In the genomic region with DNA sequence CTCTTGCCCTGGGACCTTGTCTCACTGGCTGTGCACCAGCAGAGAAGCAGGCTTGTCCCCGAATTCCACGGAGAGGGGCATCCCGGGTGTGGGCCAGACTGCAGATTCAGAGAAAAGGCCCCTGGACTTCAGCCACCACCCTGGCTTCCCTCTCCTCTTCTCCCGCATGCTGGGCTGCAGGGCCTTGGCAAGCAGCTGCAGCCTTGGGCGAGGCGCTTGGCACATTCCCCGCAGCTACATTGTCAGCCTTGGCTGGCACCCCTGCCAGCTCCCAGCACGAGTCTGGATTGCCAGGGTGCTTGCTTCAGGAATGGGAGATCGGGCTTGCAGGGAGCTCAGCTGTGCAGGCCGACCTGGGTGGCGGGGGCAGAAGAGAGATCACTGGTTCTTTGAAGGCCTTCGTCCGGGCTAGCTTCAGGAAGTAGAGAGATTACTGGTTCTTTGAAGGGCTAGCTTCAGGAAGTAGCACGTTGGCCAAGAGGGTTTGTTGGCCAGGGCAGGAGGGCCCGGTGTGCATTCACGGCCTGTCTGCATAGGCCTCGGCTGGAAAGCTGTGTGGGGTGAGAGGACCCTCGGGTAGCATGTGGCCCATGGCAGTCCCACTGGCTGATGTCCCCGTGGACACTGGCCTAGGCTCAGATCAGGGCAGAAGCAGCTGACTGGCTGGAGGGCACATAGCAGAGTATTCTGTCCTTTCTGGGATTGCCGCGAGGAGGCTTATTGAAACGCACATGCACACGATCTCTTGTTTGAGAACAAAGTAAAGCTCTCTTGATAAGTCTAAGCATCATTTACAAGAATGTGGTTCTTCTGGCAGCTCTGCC, we compare ENCODE assay signal across 6 cellular contexts. TPM values are rescaled to one million over a fixed set of nuclear protein-coding genes. Genes with fewer than 3 reads are reported as not detected.
DNase-seq lines count a peak whose midpoint lies in the region; ATAC-seq and TF ChIP-seq lines count a peak whose summit lies in the region.

No MANE protein-coding gene starts in this region.

- H3K27ac ChIP-seq in 22Rv1 (peak overlapping the region; percentile 49), trophoblast cell (ENCODE audit: low read depth, low read length) (peak overlapping the region; percentile 88)

- H3K9me3 Mint-ChIP-seq in dendritic cell treated with granulocyte-macrophage colony-stimulating factor and Interleukin-4, amounts not matched to agents 40 ng/mL and 50 ng/mL, for 4 days = no peaks in the 10 kb centered on the region

- no peaks in the 10 kb centered on the region for H3K9me2 ChIP-seq in Loucy (replicated peaks; ENCODE audit: low read depth, low read length)

- peak overlapping the region; percentile 92 for H3K27ac Mint-ChIP-seq in dendritic cell treated with granulocyte-macrophage colony-stimulating factor and Interleukin-4, amounts not matched to agents 40 ng/mL and 50 ng/mL, for 4 days

- no peak overlapping the region for H4K12ac ChIP-seq in trophoblast cell (ENCODE audit: low read depth, low read length)

- H3K4me2 ChIP-seq in Loucy (ENCODE audit: low read depth, low read length, poor library complexity, severe bottlenecking) (peak overlapping the region; percentile 70), trophoblast cell (ENCODE audit: low read length) (peak overlapping the region; percentile 29)

- no peaks in the 10 kb centered on the region for H3K36me3 ChIP-seq in Loucy (ENCODE audit: insufficient read depth, low read length)
- H3K36me3 ChIP-seq in trophoblast cell (ENCODE audit: control insufficient read depth in 1 of 2, insufficient read depth in 2 of 2, low read length in 2 of 2) = no peaks in the 10 kb centered on the region

- H3K4me3 Mint-ChIP-seq in dendritic cell treated with granulocyte-macrophage colony-stimulating factor and Interleukin-4, amounts not matched to agents 40 ng/mL and 50 ng/mL, for 4 days = peak overlapping the region; percentile 75

- no peak overlapping the region for H3K4ac ChIP-seq in trophoblast cell (ENCODE audit: low read depth, low read length)

- H3K23ac ChIP-seq in trophoblast cell (ENCODE audit: low read length) = no peak overlapping the region

- H3K18ac ChIP-seq in trophoblast cell (ENCODE audit: low read length) = peak overlapping the region; percentile 25

- H3K4me3 ChIP-seq in Loucy (ENCODE audit: low read length, poor library complexity, severe bottlenecking) (peak overlapping the region; percentile 61), trophoblast cell (ENCODE audit: low read depth, low read length) (no peak overlapping the region)

- TF ChIP-seq CTCF in 22Rv1 (IDR thresholded peaks at IDR 0.05) = no peak
- no peak for TF ChIP-seq CTCF in Loucy (conservative IDR thresholded peaks at IDR 0.05; ENCODE audit: low read length)

- H3K79me2 ChIP-seq in Loucy (ENCODE audit: insufficient read depth, low read length) (peaks cover 22% of the 10 kb centered on the region), trophoblast cell (ENCODE audit: control insufficient read depth, insufficient read depth, low read length, poor library complexity) (peaks cover 14% of the 10 kb centered on the region)

- intact Hi-C loops in dendritic cell treated with granulocyte-macrophage colony-stimulating factor and Interleukin-4, amounts not matched to agents 40 ng/mL and 50 ng/mL, for 4 days (cut with micrococcal nuclease) = no loop called here

- H3K27me3 Mint-ChIP-seq in dendritic cell treated with granulocyte-macrophage colony-stimulating factor and Interleukin-4, amounts not matched to agents 40 ng/mL and 50 ng/mL, for 4 days = no peaks in the 10 kb centered on the region

- H3K79me1 ChIP-seq in trophoblast cell (ENCODE audit: low read length) = peaks cover 37% of the 10 kb centered on the region

- no peak overlapping the region for H4K8ac ChIP-seq in trophoblast cell (ENCODE audit: low read depth, low read length)

- ATAC-seq in GM21360 (IDR thresholded peaks at IDR 0.05; ENCODE audit: unreplicated experiment) = no peak

- no peak overlapping the region for H2BK120ac ChIP-seq in trophoblast cell (ENCODE audit: insufficient read depth, low read length, poor library complexity)

- H3K36me3 Mint-ChIP-seq in dendritic cell treated with granulocyte-macrophage colony-stimulating factor and Interleukin-4, amounts not matched to agents 40 ng/mL and 50 ng/mL, for 4 days (ENCODE audit: low read depth) = peaks cover 60% of the 10 kb centered on the region

- H2AK5ac ChIP-seq in trophoblast cell (ENCODE audit: low read length) = peak overlapping the region; percentile 20

- H2BK12ac ChIP-seq in trophoblast cell (ENCODE audit: low read length) = peak overlapping the region; percentile 31

- no peaks in the 10 kb centered on the region for H3F3A ChIP-seq in Loucy (ENCODE audit: low read depth)

- H3K9ac ChIP-seq in Loucy (ENCODE audit: low read depth, low read length, poor library complexity, severe bottlenecking) (peak overlapping the region; percentile 70), trophoblast cell (ENCODE audit: low read length) (no peak overlapping the region)

- WGBS in trophoblast cell (ENCODE audit: extremely low coverage, insufficient coverage, insufficient read length) = no CpG with 5 or more reads among the region's 23 CpGs

- peak in 1 of 2 donors; percentile 46 for DNase-seq in trophoblast cell
- no peak for DNase-seq in NCI-H526 treated with DMSO at 0.1 percent for 48 hours (lab: John Stamatoyannopoulos, UW)

- H2AFZ ChIP-seq in Loucy (ENCODE audit: low read length) (no peak overlapping the region), trophoblast cell (ENCODE audit: insufficient read depth, low read length, poor library complexity) (no peak overlapping the region)

- H3K4me1 Mint-ChIP-seq in dendritic cell treated with granulocyte-macrophage colony-stimulating factor and Interleukin-4, amounts not matched to agents 40 ng/mL and 50 ng/mL, for 4 days (ENCODE audit: low read depth) = peaks cover 52% of the 10 kb centered on the region

- peaks cover 9% of the 10 kb centered on the region for H4K20me1 ChIP-seq in Loucy (ENCODE audit: insufficient read depth, low read length, poor library complexity, severe bottlenecking)

- no peak overlapping the region for H2BK5ac ChIP-seq in trophoblast cell (ENCODE audit: low read depth, low read length, poor library complexity)

- H3K4me1 ChIP-seq in Loucy (ENCODE audit: insufficient read depth, low read length, poor library complexity, severe bottlenecking) (peaks cover 28% of the 10 kb centered on the region), trophoblast cell (ENCODE audit: control insufficient read depth in 1 of 2, insufficient read depth in 2 of 2, low read length in 2 of 2) (peaks cover 31% of the 10 kb centered on the region in 2 experiments)

- H3K27me3 ChIP-seq in Loucy (ENCODE audit: insufficient read depth, low read length, poor library complexity, severe bottlenecking) (no peaks in the 10 kb centered on the region), trophoblast cell (ENCODE audit: insufficient read depth, low read length) (no peaks in the 10 kb centered on the region)

- H4K91ac ChIP-seq in trophoblast cell (ENCODE audit: low read depth, low read length) = peak overlapping the region; percentile 7

- H3K9me3 ChIP-seq in Loucy (ENCODE audit: insufficient read depth, low read depth, low read length) = no peaks in the 10 kb centered on the region
- no peaks in the 10 kb centered on the region for H3K9me3 ChIP-seq in trophoblast cell (ENCODE audit: insufficient read depth, low read depth, low read length)

- H3K14ac ChIP-seq in trophoblast cell (ENCODE audit: low read length) = peak overlapping the region; percentile 38

RNA-seq across cellular contexts. Expression of a gene that starts 2.7 kb away (rescaled TPM):
- 21.5 and 22.9 TPM in 2 replicates for polyA plus RNA-seq in trophoblast cell (2013)

RNA-seq across cellular contexts. Expression of a gene that starts 3.1 kb away (rescaled TPM):
- polyA plus RNA-seq in trophoblast cell (2013) = 133 and 142 TPM in 2 replicates

RNA-seq across cellular contexts. Expression of a gene that starts 36.7 kb away (rescaled TPM):
- polyA plus RNA-seq in trophoblast cell (2013) = 0.23 and 0.33 TPM in 2 replicates

RNA-seq across cellular contexts. Expression of a gene that starts 39.6 kb away (rescaled TPM):
- 39.7 and 43.0 TPM in 2 replicates for polyA plus RNA-seq in trophoblast cell (2013)

RNA-seq across cellular contexts. Expression of a gene that starts 53.5 kb away (rescaled TPM):
- not detected in 2 replicates for polyA plus RNA-seq in trophoblast cell (2013)
